Comparison of ENCODE assay signal across 10 cellular contexts in genomic region chr1:156691665-156692408, GRCh38. TPM values are rescaled to one million over a fixed set of nuclear protein-coding genes. Genes with fewer than 3 reads are reported as not detected.
DNase-seq lines count a peak whose midpoint lies in the region; ATAC-seq and TF ChIP-seq lines count a peak whose summit lies in the region.
"Had no signal": no experiment of that assay in that cellular context is flagged by ENCODE, and none has a peak within 500 bp of the region (broad histone marks: within the 10 kb centered on the region; RNA-seq: fewer than 3 reads in every experiment).

No MANE protein-coding gene starts in this region.

- H2BK120ac ChIP-seq in mesendoderm (ENCODE audit: low read depth, low read length) = no peak overlapping the region

- no peak overlapping the region for H2BK15ac ChIP-seq in mesendoderm (replicated peaks; ENCODE audit: low read depth)

- H3K79me1 ChIP-seq in mesendoderm (ENCODE audit: low read length) = no peaks in the 10 kb centered on the region

- peak; percentile 45 for TF ChIP-seq CTCF in BJ (IDR thresholded peaks at IDR 0.05; ENCODE audit: insufficient read depth, low read depth, low read length)
- no peak for TF ChIP-seq CTCF in MCF 10A (IDR thresholded peaks at IDR 0.05; ENCODE audit: unreplicated experiment)

- CTCF ChIA-PET in BJ (lab: Yijun Ruan, JAX) (interaction anchor here (0.6 to 31.9 kb wide), 9 partner anchors 14 to 445 kb away, joined by 3 to 1556 read pairs (median 73); partner anchors contain the start of genes CRABP2, INSRR, ISG20L2 and METTL25B), MCF 10A (lab: Yijun Ruan, JAX) (interaction anchor here (0.5 to 47.2 kb wide), 12 partner anchors 14 to 198 kb away, joined by 3 to 2415 read pairs (median 26); partner anchors contain the start of genes CRABP2, INSRR, ISG20L2 and METTL25B)

- no peak overlapping the region for H4K8ac ChIP-seq in mesendoderm (ENCODE audit: low read depth, low read length)

- no peak overlapping the region for H3K4me3 Mint-ChIP-seq in MCF 10A (ENCODE audit: unreplicated experiment)

- H3K4me2 ChIP-seq in mesendoderm (ENCODE audit: low read length) = peak overlapping the region; percentile 59

- DNase-seq in BJ (ENCODE audit: low read depth) (no peak), MCF 10A (ENCODE audit: unreplicated experiment) (peak; percentile 69), mesendoderm (peak; percentile 77), SW480 (ENCODE audit: low spot score) (no peak), OCI-M2 (lab: John Stamatoyannopoulos, UW; ENCODE audit: unreplicated experiment) (no peak)
- DNase-seq: effector memory CD4-positive, alpha-beta T cell had no signal

- H2AK5ac ChIP-seq in mesendoderm (ENCODE audit: low read length) = peak overlapping the region; percentile 87

- H3K36me3 Mint-ChIP-seq in MCF 10A (ENCODE audit: insufficient read depth, unreplicated experiment) = no peaks in the 10 kb centered on the region

- no peaks in the 10 kb centered on the region for H3K27me3 ChIP-seq in BJ (ENCODE audit: control insufficient read depth, insufficient read depth, low read length)
- peaks cover 8% of the 10 kb centered on the region; the same call in 1 of the 2 replicates for H3K27me3 ChIP-seq in HUES48 (ENCODE audit: control insufficient read depth, insufficient read depth, low read length)
- H3K27me3 ChIP-seq in mesendoderm (ENCODE audit: insufficient read depth, low read length, poor library complexity) = no peaks in the 10 kb centered on the region

- H3K9me3 Mint-ChIP-seq in MCF 10A (ENCODE audit: unreplicated experiment) = no peaks in the 10 kb centered on the region

- POLR2A ChIA-PET in BJ (lab: Charles Lee) = no interaction called here
- POLR2A ChIA-PET in MCF 10A (lab: Yijun Ruan, JAX) = interaction anchor here (0.6 to 9.7 kb wide), 7 partner anchors 9 to 193 kb away, joined by 3 to 187 read pairs (median 7); partner anchors contain the start of genes CRABP2, ISG20L2 and METTL25B

- H3K4me1 Mint-ChIP-seq in MCF 10A (ENCODE audit: insufficient read depth, unreplicated experiment) = peaks cover 26% of the 10 kb centered on the region

- H3K4ac ChIP-seq in mesendoderm (ENCODE audit: low read depth, low read length) = no peak overlapping the region

- peaks cover 44% of the 10 kb centered on the region for H3K27me3 Mint-ChIP-seq in MCF 10A (ENCODE audit: insufficient read depth, unreplicated experiment)

- WGBS in mesendoderm (ENCODE audit: extremely low coverage, insufficient coverage, low lambda C conversion rate) = no CpG with 5 or more reads among the region's 20 CpGs

- intact Hi-C loops in MCF 10A (cut with micrococcal nuclease) = no loop called here

- H3K79me2 ChIP-seq in mesendoderm (ENCODE audit: control insufficient read depth, insufficient read depth, low read length) = no peaks in the 10 kb centered on the region

- H3K56ac ChIP-seq in mesendoderm (ENCODE audit: low read length) = peak overlapping the region; percentile 92

- no peak overlapping the region for H4K5ac ChIP-seq in mesendoderm (ENCODE audit: low read length)

- H3K36me3 ChIP-seq in BJ (ENCODE audit: control insufficient read depth, insufficient read depth, low read length) (no peaks in the 10 kb centered on the region), HUES48 (ENCODE audit: control insufficient read depth, insufficient read depth, low read length) (no peaks in the 10 kb centered on the region), mesendoderm (ENCODE audit: control insufficient read depth, insufficient read depth, low read length) (no peaks in the 10 kb centered on the region)

- H3K23ac ChIP-seq in mesendoderm (ENCODE audit: low read length) = peak overlapping the region; percentile 81

- no peak overlapping the region for H3K27ac Mint-ChIP-seq in MCF 10A (ENCODE audit: low read depth, unreplicated experiment)

- no peak for ATAC-seq in HG02973 (IDR thresholded peaks at IDR 0.05; ENCODE audit: unreplicated experiment)
- ATAC-seq in HG03442 (IDR thresholded peaks at IDR 0.05; ENCODE audit: unreplicated experiment) = no peak

- H3K4me1 ChIP-seq in HUES48 (ENCODE audit: control insufficient read depth, insufficient read depth, low read length) = peaks cover 54% of the 10 kb centered on the region
- peaks cover 31% of the 10 kb centered on the region for H3K4me1 ChIP-seq in mesendoderm (ENCODE audit: control insufficient read depth, low read depth, low read length)

- no TSS peak for BruUV-seq in MCF 10A (replicated peaks; lab: Mats Ljungman, UMichigan)

- peak overlapping the region; percentile 83 for H3K18ac ChIP-seq in mesendoderm (ENCODE audit: low read length)

- no peaks in the 10 kb centered on the region for H3K9me3 ChIP-seq in HUES48 (ENCODE audit: control insufficient read depth, insufficient read depth, low read length)

- no peak overlapping the region for H3K4me3 ChIP-seq in BJ (ENCODE audit: low read depth, low read length)
- peak overlapping the region; percentile 30; the same call in 1 of the 2 replicates for H3K4me3 ChIP-seq in HUES48 (ENCODE audit: low read depth, low read length)
- no peak overlapping the region for H3K4me3 ChIP-seq in mesendoderm (ENCODE audit: low read length)

- H3K27ac ChIP-seq in HUES48 (ENCODE audit: low read depth, low read length) (peak overlapping the region; percentile 89), mesendoderm (ENCODE audit: low read depth, low read length) (no peak overlapping the region)
- H3K27ac ChIP-seq: HL-60 had no signal

- H3K9ac ChIP-seq in HUES48 (ENCODE audit: low read depth, low read length) = no peak overlapping the region
- peak overlapping the region; percentile 68 for H3K9ac ChIP-seq in mesendoderm (ENCODE audit: low read length)

- peak overlapping the region; percentile 20 for H2BK5ac ChIP-seq in mesendoderm (ENCODE audit: low read length)

RNA-seq across cellular contexts. Expression of gene CRABP2, which starts 13.5 kb away (rescaled TPM):
- polyA plus RNA-seq in BJ (2011; rRNA removed) = 52.8 and 75.9 TPM in 2 replicates
- 10.0 and 18.5 TPM in 2 replicates for polyA minus RNA-seq in BJ (2011; rRNA and poly(A)+ RNA removed)
- total RNA-seq in MCF 10A (2022) = 0.98 and 1.9 TPM in 2 replicates
- polyA plus RNA-seq in mesendoderm (2013, experiment 1 of 2) = 52.0 TPM
- polyA plus RNA-seq in mesendoderm (2013, experiment 2 of 2) = 49.6 TPM

RNA-seq across cellular contexts. Expression of gene NES, which starts 14.6 kb away (rescaled TPM):
- 15.0 and 17.5 TPM in 2 replicates for polyA plus RNA-seq in BJ (2011; rRNA removed)
- 18.6 and 21.1 TPM in 2 replicates for polyA minus RNA-seq in BJ (2011; rRNA and poly(A)+ RNA removed)
- total RNA-seq in MCF 10A (2022) = not detected in 2 replicates
- polyA plus RNA-seq in mesendoderm (2013, experiment 1 of 2) = 77.7 TPM
- 79.9 TPM for polyA plus RNA-seq in mesendoderm (2013, experiment 2 of 2)

RNA-seq across cellular contexts. Expression of gene METTL25B, which starts 36.4 kb away (rescaled TPM):
- polyA plus RNA-seq in BJ (2011; rRNA removed) = 9.5 and 14.6 TPM in 2 replicates
- 8.6 and 11.3 TPM in 2 replicates for polyA minus RNA-seq in BJ (2011; rRNA and poly(A)+ RNA removed)
- 46.0 and 68.9 TPM in 2 replicates for total RNA-seq in MCF 10A (2022)
- polyA plus RNA-seq in mesendoderm (2013, experiment 1 of 2) = 12.0 TPM
- 11.6 TPM for polyA plus RNA-seq in mesendoderm (2013, experiment 2 of 2)

RNA-seq across cellular contexts. Expression of gene ISG20L2, which starts 36.7 kb away (rescaled TPM):
- polyA plus RNA-seq in BJ (2011; rRNA removed) = 30.6 and 36.6 TPM in 2 replicates
- polyA minus RNA-seq in BJ (2011; rRNA and poly(A)+ RNA removed) = 13.3 and 22.1 TPM in 2 replicates
- 49.9 and 57.5 TPM in 2 replicates for total RNA-seq in MCF 10A (2022)
- polyA plus RNA-seq in mesendoderm (2013, experiment 1 of 2) = 75.9 TPM
- 76.2 TPM for polyA plus RNA-seq in mesendoderm (2013, experiment 2 of 2)

RNA-seq across cellular contexts. Expression of gene MRPL24, which starts 49.1 kb away (rescaled TPM):
- polyA plus RNA-seq in BJ (2011; rRNA removed) = 104 and 120 TPM in 2 replicates
- 20.5 and 27.5 TPM in 2 replicates for polyA minus RNA-seq in BJ (2011; rRNA and poly(A)+ RNA removed)
- 233 and 261 TPM in 2 replicates for total RNA-seq in MCF 10A (2022)
- polyA plus RNA-seq in mesendoderm (2013, experiment 1 of 2) = 30.0 TPM
- 29.4 TPM for polyA plus RNA-seq in mesendoderm (2013, experiment 2 of 2)

Comparison
In these comparisons a context has a peak if more than half of its experiments do, and no peak if none do; other contexts are left out.
1. DNase-seq: peak in MCF 10A (single experiment) and mesendoderm (single experiment); none in BJ (single experiment), SW480 (single experiment) and OCI-M2 (single experiment).